10 cellular contexts compared by ENCODE assay signal in the genomic region with DNA sequence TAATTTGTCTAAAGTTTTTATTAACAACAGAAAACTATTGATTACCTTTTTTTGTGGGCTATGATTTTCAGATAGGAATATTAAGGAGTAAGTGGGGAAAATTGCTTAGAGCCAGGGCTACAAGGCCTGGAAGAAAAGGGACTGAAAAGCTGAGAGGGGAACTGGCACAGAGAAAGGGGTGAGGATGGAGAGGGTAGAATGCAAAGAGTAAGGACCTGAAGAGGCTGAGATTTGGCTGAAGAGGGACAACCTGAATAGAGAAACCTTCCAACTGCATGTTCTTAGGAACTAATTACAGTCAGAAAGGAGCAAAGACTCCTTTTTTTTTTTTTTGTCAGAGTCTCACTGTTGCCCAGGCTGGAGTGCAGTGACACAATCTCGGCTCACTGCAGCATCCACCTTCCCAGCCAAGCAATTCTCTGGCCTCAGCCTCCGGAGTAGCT. TPM values are rescaled to one million over a fixed set of nuclear protein-coding genes. Genes with fewer than 3 reads are reported as not detected.
DNase-seq lines count a peak whose midpoint lies in the region; ATAC-seq and TF ChIP-seq lines count a peak whose summit lies in the region.
"Had no signal": no experiment of that assay in that cellular context is flagged by ENCODE, and none has a peak within 500 bp of the region (broad histone marks: within the 10 kb centered on the region; RNA-seq: fewer than 3 reads in every experiment).

No MANE protein-coding gene starts in this region.

- no CpG with 5 or more reads among the region's 2 CpGs for WGBS in H9 (ENCODE audit: extremely low coverage, insufficient read length, low lambda C conversion rate)

- peaks cover 0 to 24% (median 13%) of the 10 kb centered on the region in 3 experiments; a peak in 5 of 7 replicates for H3K36me3 Mint-ChIP-seq in H9 (ENCODE audit: insufficient read depth in 1 of 3, low read depth in 3 of 3)

- no peak overlapping the region for H2BK20ac ChIP-seq in H9 (ENCODE audit: low read depth, low read length, poor library complexity, severe bottlenecking)

- no peak overlapping the region for H2AFZ ChIP-seq in H9 (ENCODE audit: low read length)
- H2AFZ ChIP-seq in SU-DHL-6 (ENCODE audit: low read depth, low read length, severe bottlenecking): peak overlapping the region; percentile 75

- H2BK5ac ChIP-seq in H9 (ENCODE audit: insufficient read length, low read length): no peak overlapping the region

- no peak overlapping the region for H3K56ac ChIP-seq in H9 (ENCODE audit: insufficient read length, low read depth, low read length)

- no peak overlapping the region for H3K27ac ChIP-seq in H9 (ENCODE audit: insufficient read length, low read depth, low read length)
- peak overlapping the region; percentile 87 for H3K27ac ChIP-seq in SU-DHL-6 (ENCODE audit: low read depth, low read length)
- peak overlapping the region; percentile 92 for H3K27ac ChIP-seq in foreskin keratinocyte
- H3K27ac ChIP-seq in skin epidermis: peak overlapping the region; percentile 44 to 97 (median 89)

- no peaks in the 10 kb centered on the region for H3K23me2 ChIP-seq in H9 (ENCODE audit: insufficient read length, low read depth, low read length, poor library complexity, severe bottlenecking)

- H4K8ac ChIP-seq in H9 (replicated peaks; ENCODE audit: insufficient read length, low read depth, low read length): no peak overlapping the region

- H2AK5ac ChIP-seq in H9 (ENCODE audit: insufficient read length, low read length): no peak overlapping the region

- H3K4me3 ChIP-seq in SU-DHL-6 (ENCODE audit: insufficient read depth, low read length, poor library complexity, severe bottlenecking) (peak overlapping the region; percentile 60), skin epidermis (peak overlapping the region; percentile 17 to 42 (median 24))

- no peak overlapping the region for H2BK12ac ChIP-seq in H9 (ENCODE audit: insufficient read length, low read depth, low read length)

- H3K27me3 Mint-ChIP-seq in H9 (ENCODE audit: low read depth): no peaks in the 10 kb centered on the region; the same call in 1 of the 2 replicates

- DNase-seq in H9 (no peak), foreskin keratinocyte (no peak), RPMI8226 (no peak), germinal center (ENCODE audit: low spot score) (no peak), NCI-H1417 treated with DMSO at 0.1 percent for 48 hours (lab: John Stamatoyannopoulos, UW) (no peak)

- peaks cover 30 to 32% of the 10 kb centered on the region in 2 experiments for H3K4me1 Mint-ChIP-seq in H9

- H3K4me1 ChIP-seq in H9 (ENCODE audit: insufficient read depth, low read length): peaks cover 4% of the 10 kb centered on the region; the same call in 1 of the 2 replicates
- H3K4me1 ChIP-seq in foreskin keratinocyte: no peaks in the 10 kb centered on the region

- H3K18ac ChIP-seq in H9 (ENCODE audit: insufficient read length, low read depth, low read length): peak overlapping the region; percentile 57

- H3K23ac ChIP-seq in H9 (ENCODE audit: insufficient read length, low read depth, low read length): no peak overlapping the region

- H2BK120ac ChIP-seq in H9 (ENCODE audit: low read depth, low read length, poor library complexity, severe bottlenecking): no peak overlapping the region

- peak overlapping the region; percentile 17 to 92 (median 44); a peak in 4 of 7 replicates for H3K27ac Mint-ChIP-seq in H9

- H3K27me3 ChIP-seq in H9 (ENCODE audit: insufficient read depth, low read length) (no peaks in the 10 kb centered on the region), SU-DHL-6 (ENCODE audit: low read length) (no peaks in the 10 kb centered on the region), foreskin keratinocyte (no peaks in the 10 kb centered on the region)

- peaks cover 7% of the 10 kb centered on the region for H3K9me3 ChIP-seq in H9 (ENCODE audit: control insufficient read depth, low read depth, low read length)
- H3K9me3 ChIP-seq in SU-DHL-6 (ENCODE audit: insufficient read depth, low read length): peaks cover 15% of the 10 kb centered on the region; the same call in 1 of the 2 replicates

- no peaks in the 10 kb centered on the region for H3K79me1 ChIP-seq in H9 (ENCODE audit: insufficient read depth, low read depth, low read length, poor library complexity, severe bottlenecking)

- TF ChIP-seq CTCF in H9 (conservative IDR thresholded peaks at IDR 0.05) (no peak), SU-DHL-6 (IDR thresholded peaks at IDR 0.05; ENCODE audit: insufficient read depth, low read length, poor library complexity, severe bottlenecking) (no peak), foreskin keratinocyte (conservative IDR thresholded peaks at IDR 0.05) (no peak)

- H3K9ac ChIP-seq in H9 (ENCODE audit: extremely low read depth, insufficient read length, low read length) (no peak overlapping the region), SU-DHL-6 (ENCODE audit: low read length) (peak overlapping the region; percentile 72)

- H3F3A ChIP-seq in SU-DHL-6 (ENCODE audit: insufficient read depth): peaks cover 38% of the 10 kb centered on the region

- H3K4me3 Mint-ChIP-seq in H9: peak overlapping the region in 1 of 2 experiments; percentile 58; a peak in 4 of 5 replicates

- H3K14ac ChIP-seq in H9 (ENCODE audit: insufficient read depth, low read length): no peak overlapping the region

- H3K4me2 ChIP-seq in H9 (ENCODE audit: insufficient read depth, insufficient read length, low read length) (peak overlapping the region; percentile 42), SU-DHL-6 (ENCODE audit: low read depth, low read length, poor library complexity, severe bottlenecking) (peak overlapping the region; percentile 91)

- H3K36me3 ChIP-seq in SU-DHL-6 (ENCODE audit: low read length): peaks cover 7% of the 10 kb centered on the region

- peaks cover 0 to 3% of the 10 kb centered on the region in 2 experiments; a peak in 3 of 5 replicates for H3K9me3 Mint-ChIP-seq in H9

- H3K9me2 ChIP-seq in SU-DHL-6 (replicated peaks; ENCODE audit: insufficient read depth, low read length): no peaks in the 10 kb centered on the region

- no peak for ATAC-seq in foreskin keratinocyte
- ATAC-seq in HG03469 (IDR thresholded peaks at IDR 0.05; ENCODE audit: unreplicated experiment): no peak

- no peak overlapping the region for H3T11ph ChIP-seq in H9 (ENCODE audit: low read length)

- H4K91ac ChIP-seq in H9 (ENCODE audit: insufficient read length, low read depth, low read length): no peak overlapping the region

- H4K20me1 ChIP-seq in H9 (ENCODE audit: control insufficient read depth, insufficient read depth, insufficient read length): no peaks in the 10 kb centered on the region
- no peaks in the 10 kb centered on the region for H4K20me1 ChIP-seq in SU-DHL-6 (ENCODE audit: low read depth, low read length)

- no peaks in the 10 kb centered on the region for H3K79me2 ChIP-seq in H9 (ENCODE audit: insufficient read depth, low read length)
- H3K79me2 ChIP-seq in SU-DHL-6 (ENCODE audit: insufficient read depth, low read length): no peaks in the 10 kb centered on the region

- no peak overlapping the region for H2BK15ac ChIP-seq in H9 (ENCODE audit: low read depth, low read length)

- no peak overlapping the region for H4K5ac ChIP-seq in H9 (ENCODE audit: insufficient read length, low read depth, low read length)

- no peak overlapping the region for H3K4ac ChIP-seq in H9 (ENCODE audit: low read depth, low read length)

RNA-seq across cellular contexts. Expression of a gene that starts 16.7 kb away (rescaled TPM):
- total RNA-seq in H9 (2021): 17.6 and 18.4 TPM in 2 replicates
- total RNA-seq in foreskin keratinocyte: 9.9 and 10.0 TPM in 2 replicates
- 5.9 and 6.4 TPM in 2 replicates for polyA plus RNA-seq in foreskin keratinocyte

RNA-seq across cellular contexts. Expression of a gene that starts 25.6 kb away (rescaled TPM):
- total RNA-seq in H9 (2021) (0.15 and 0.18 TPM in 2 replicates), foreskin keratinocyte (not detected in 2 replicates)
- not detected in 2 replicates for polyA plus RNA-seq in foreskin keratinocyte
- total RNA-seq: renal cortical epithelial cell, RPMI7951 had no signal

RNA-seq across cellular contexts. Expression of a gene that starts 34.2 kb away (rescaled TPM):
- total RNA-seq in H9 (2021) (1.9 and 2.0 TPM in 2 replicates), foreskin keratinocyte (5.0 and 5.1 TPM in 2 replicates)
- polyA plus RNA-seq in foreskin keratinocyte: 2.6 and 2.7 TPM in 2 replicates
